In genomic region chr6:125865015-125865414, GRCh38 we compare ENCODE assay signal across 17 cellular contexts.
DNase-seq lines count a peak whose midpoint lies in the region; ATAC-seq, FAIRE-seq and TF ChIP-seq lines count a peak whose summit lies in the region.
"Had no signal": no experiment of that assay in that cellular context is flagged by ENCODE, and none has a peak within 500 bp of the region (broad histone marks: within the 10 kb centered on the region; RNA-seq: fewer than 3 reads in every experiment).

No MANE protein-coding gene starts in this region.

- POLR2A ChIA-PET in MCF 10A (lab: Yijun Ruan, JAX) = interaction anchor here (0.9 to 4.4 kb wide), 5 partner anchors 73 to 121 kb away, joined by 3 to 88 read pairs (median 8); partner anchors contain the start of genes HINT3, NCOA7 and TRMT11

- no peaks in the 10 kb centered on the region for H3K9me3 ChIP-seq in mammary epithelial cell (replicated peaks; ENCODE audit: insufficient read depth, low read length)
- no peaks in the 10 kb centered on the region for H3K9me3 ChIP-seq in subcutaneous abdominal adipose tissue (ENCODE audit: control insufficient read depth in 5 of 5, low read length in 5 of 5)
- H3K9me3 ChIP-seq in BE2C = no peaks in the 10 kb centered on the region
- no peaks in the 10 kb centered on the region for H3K9me3 ChIP-seq in small intestine (ENCODE audit: control insufficient read depth, low read depth)
- H3K9me3 ChIP-seq: BLaER1 treated with 17β-estradiol and CSF1 and Interleukin-3, amounts not matched to agents 10 nM and 100 nM had no signal

- FAIRE-seq in small intestine (lab: Jason Lieb, UNC) = no peak
- FAIRE-seq: GM12878 had no signal

- in situ Hi-C loops in mammary epithelial cell (cut with MboI; ENCODE audit: low sequenced_read_pairs in 2 of 2) = no loop called here

- H3K27me3 ChIP-seq in mammary epithelial cell (ENCODE audit: insufficient read depth, low read length) = no peaks in the 10 kb centered on the region
- H3K27me3 ChIP-seq in dorsolateral prefrontal cortex = no peaks in the 10 kb centered on the region
- no peaks in the 10 kb centered on the region for H3K27me3 ChIP-seq in subcutaneous abdominal adipose tissue (ENCODE audit: control insufficient read depth in 5 of 5, insufficient read depth in 4 of 5, low read length in 5 of 5)
- H3K27me3 ChIP-seq in BE2C = no peaks in the 10 kb centered on the region
- H3K27me3 ChIP-seq in small intestine (ENCODE audit: control insufficient read depth in 2 of 2, insufficient read depth in 2 of 2, low read length in 2 of 2) = no peaks in the 10 kb centered on the region
- H3K27me3 ChIP-seq in mesendoderm (ENCODE audit: insufficient read depth, low read length, poor library complexity) = no peaks in the 10 kb centered on the region
- H3K27me3 ChIP-seq: BLaER1 treated with 17β-estradiol and CSF1 and Interleukin-3, amounts not matched to agents 10 nM and 100 nM had no signal

- no peak overlapping the region for H2AFZ ChIP-seq in mammary epithelial cell (ENCODE audit: low read depth, low read length)
- H2AFZ ChIP-seq: GM23338 had no signal

- WGBS in mammary epithelial cell (ENCODE audit: low coverage, missing lambda C conversion rate) = 55% methylated on average over 4 of the region's 4 CpGs
- 69 to 71% (median 70%) methylated on average over 4 of the region's 4 CpGs for WGBS in small intestine, 3 donors
- WGBS in mesendoderm (ENCODE audit: extremely low coverage, insufficient coverage, low lambda C conversion rate) = no CpG with 5 or more reads among the region's 4 CpGs

- H3K4me3 Mint-ChIP-seq in MCF 10A (ENCODE audit: unreplicated experiment) = no peak overlapping the region
- H3K4me3 Mint-ChIP-seq: CD4-positive, CD25-positive, alpha-beta regulatory T cell; GM23338 had no signal

- H2BK5ac ChIP-seq in mesendoderm (ENCODE audit: low read length) = no peak overlapping the region

- H3K36me3 ChIP-seq in mammary epithelial cell (ENCODE audit: insufficient read depth, low read length) (no peaks in the 10 kb centered on the region), subcutaneous abdominal adipose tissue (ENCODE audit: control insufficient read depth in 5 of 5, insufficient read depth in 5 of 5, low read length in 5 of 5) (peaks cover 0 to 4% (median 0%) of the 10 kb centered on the region in 5 donors), BE2C (peaks cover 5% of the 10 kb centered on the region), small intestine (ENCODE audit: control insufficient read depth in 2 of 2, insufficient read depth in 2 of 2, low read length in 2 of 2) (no peaks in the 10 kb centered on the region), mesendoderm (ENCODE audit: control insufficient read depth, insufficient read depth, low read length) (no peaks in the 10 kb centered on the region)
- H3K36me3 ChIP-seq: BLaER1 treated with 17β-estradiol and CSF1 and Interleukin-3, amounts not matched to agents 10 nM and 100 nM had no signal

- dilution Hi-C loops in mammary epithelial cell (cut with HindIII; ENCODE audit: low sequenced_read_pairs) = no loop called here

- H3K79me1 ChIP-seq in mesendoderm (ENCODE audit: low read length) = no peaks in the 10 kb centered on the region

- DNase-seq in MCF 10A (ENCODE audit: unreplicated experiment) (no peak), mammary epithelial cell (no peak), dorsolateral prefrontal cortex (no peak), BE2C (no peak), small intestine (no peak), mesendoderm (no peak)
- DNase-seq: AML-193; CD4-positive, CD25-positive, alpha-beta regulatory T cell; DMS53; H7; IMR-90 had no signal

- H2BK15ac ChIP-seq in mesendoderm (replicated peaks; ENCODE audit: low read depth) = no peak overlapping the region

- no peak overlapping the region for H3K4ac ChIP-seq in mesendoderm (ENCODE audit: low read depth, low read length)

- peaks cover 37% of the 10 kb centered on the region for H3K4me1 Mint-ChIP-seq in MCF 10A (ENCODE audit: insufficient read depth, unreplicated experiment)

- H3K36me3 Mint-ChIP-seq in MCF 10A (ENCODE audit: insufficient read depth, unreplicated experiment) = peaks cover 15% of the 10 kb centered on the region

- no peak for ATAC-seq in HG03354 (IDR thresholded peaks at IDR 0.05; ENCODE audit: poor library complexity, severe bottlenecking, unreplicated experiment)
- ATAC-seq: GM12878, GM23338 had no signal

- H3K9me3 Mint-ChIP-seq in MCF 10A (ENCODE audit: unreplicated experiment) = no peaks in the 10 kb centered on the region
- H3K9me3 Mint-ChIP-seq: CD4-positive, CD25-positive, alpha-beta regulatory T cell; GM23338 had no signal

- H3K79me2 ChIP-seq in mammary epithelial cell (ENCODE audit: insufficient read depth, low read length) (no peaks in the 10 kb centered on the region), mesendoderm (ENCODE audit: control insufficient read depth, insufficient read depth, low read length) (no peaks in the 10 kb centered on the region)

- H3K9ac ChIP-seq in mammary epithelial cell (ENCODE audit: insufficient read depth, low read length) = no peak overlapping the region
- no peak overlapping the region for H3K9ac ChIP-seq in subcutaneous abdominal adipose tissue (ENCODE audit: low read length in 5 of 5)
- H3K9ac ChIP-seq in mesendoderm (ENCODE audit: low read length) = no peak overlapping the region
- H3K9ac ChIP-seq: BLaER1 treated with 17β-estradiol and CSF1 and Interleukin-3, amounts not matched to agents 10 nM and 100 nM had no signal

- H3K23ac ChIP-seq in mesendoderm (ENCODE audit: low read length) = no peak overlapping the region

- H2BK120ac ChIP-seq in mesendoderm (ENCODE audit: low read depth, low read length) = no peak overlapping the region

- BruUV-seq in MCF 10A (replicated peaks; lab: Mats Ljungman, UMichigan) = no TSS peak
- BruUV-seq in mammary epithelial cell (replicated peaks; lab: Mats Ljungman, UMichigan) = no TSS peak

- TF ChIP-seq CTCF in MCF 10A (IDR thresholded peaks at IDR 0.05; ENCODE audit: unreplicated experiment) (no peak), mammary epithelial cell (conservative IDR thresholded peaks at IDR 0.05 in 1 of 2, IDR thresholded peaks at IDR 0.05 in 1 of 2; ENCODE audit: extremely low read depth in 1 of 2, insufficient read depth in 1 of 2, low read depth in 1 of 2, low read length in 2 of 2) (no peak), dorsolateral prefrontal cortex (IDR thresholded peaks at IDR 0.05 in 54 of 56, conservative IDR thresholded peaks at IDR 0.05 in 2 of 56; ENCODE audit: low read depth in 1 of 56, partially characterized antibody in 56 of 56) (no peak), BE2C (IDR thresholded peaks at IDR 0.05; ENCODE audit: low read depth, low read length) (no peak)

- H4K20me1 ChIP-seq in mammary epithelial cell (ENCODE audit: insufficient read depth, low read length) = no peaks in the 10 kb centered on the region
- H4K20me1 ChIP-seq: BLaER1 treated with 17β-estradiol and CSF1 and Interleukin-3, amounts not matched to agents 10 nM and 100 nM had no signal

- no peak overlapping the region for H4K5ac ChIP-seq in mesendoderm (ENCODE audit: low read length)

- peak overlapping the region; percentile 49 for H3K27ac Mint-ChIP-seq in MCF 10A (ENCODE audit: low read depth, unreplicated experiment)
- H3K27ac Mint-ChIP-seq: GM23338 had no signal

- no peak overlapping the region for H3K18ac ChIP-seq in mesendoderm (ENCODE audit: low read length)

- no peak overlapping the region for H3K4me2 ChIP-seq in mammary epithelial cell (ENCODE audit: insufficient read depth, low read depth, low read length)
- no peak overlapping the region for H3K4me2 ChIP-seq in mesendoderm (ENCODE audit: low read length)
- H3K4me2 ChIP-seq: BLaER1 treated with 17β-estradiol and CSF1 and Interleukin-3, amounts not matched to agents 10 nM and 100 nM; GM23338 had no signal

- H3K4me3 ChIP-seq in mammary epithelial cell (replicated peaks in 1 of 3; ENCODE audit: insufficient read depth in 1 of 3, low read depth in 2 of 3, low read length in 3 of 3) (no peak overlapping the region), dorsolateral prefrontal cortex (no peak overlapping the region), subcutaneous abdominal adipose tissue (ENCODE audit: low read depth in 1 of 5, low read length in 5 of 5) (no peak overlapping the region), BE2C (ENCODE audit: low read depth, low read length) (no peak overlapping the region), small intestine (ENCODE audit: low read depth in 1 of 2, low read length in 2 of 2) (no peak overlapping the region), mesendoderm (ENCODE audit: low read length) (no peak overlapping the region)
- H3K4me3 ChIP-seq: BLaER1 treated with 17β-estradiol and CSF1 and Interleukin-3, amounts not matched to agents 10 nM and 100 nM; GM12878; GM23338 had no signal

- intact Hi-C loops in MCF 10A (cut with micrococcal nuclease) (no loop called here), mammary epithelial cell (cut with micrococcal nuclease) (no loop called here), dorsolateral prefrontal cortex (cut with DNase I) (loop anchor here (5.0 kb wide), 2 partner anchors 92 to 97 kb away; partner anchors contain the start of gene HINT3 (in 1 of the 2))

- H3K27me3 Mint-ChIP-seq in MCF 10A (ENCODE audit: insufficient read depth, unreplicated experiment) = no peaks in the 10 kb centered on the region
- H3K27me3 Mint-ChIP-seq: CD4-positive, CD25-positive, alpha-beta regulatory T cell had no signal

- no peak overlapping the region for H4K8ac ChIP-seq in mesendoderm (ENCODE audit: low read depth, low read length)

- H3K56ac ChIP-seq in mesendoderm (ENCODE audit: low read length) = no peak overlapping the region

- H3K4me1 ChIP-seq in mammary epithelial cell (ENCODE audit: insufficient read depth, low read length) (peaks cover 17% of the 10 kb centered on the region), subcutaneous abdominal adipose tissue (ENCODE audit: control insufficient read depth in 5 of 5, insufficient read depth in 5 of 5, low read length in 5 of 5) (peaks cover 0 to 32% (median 8%) of the 10 kb centered on the region in 5 donors), BE2C (peaks cover 27% of the 10 kb centered on the region), small intestine (ENCODE audit: control insufficient read depth in 2 of 2, insufficient read depth in 1 of 2, low read depth in 1 of 2, low read length in 1 of 2) (no peaks in the 10 kb centered on the region), mesendoderm (ENCODE audit: control insufficient read depth, low read depth, low read length) (no peaks in the 10 kb centered on the region)
- H3K4me1 ChIP-seq: BLaER1 treated with 17β-estradiol and CSF1 and Interleukin-3, amounts not matched to agents 10 nM and 100 nM had no signal

- CTCF ChIA-PET in MCF 10A (lab: Yijun Ruan, JAX) = interaction anchor here (0.6 to 6.6 kb wide), 5 partner anchors 8 to 137 kb away, joined by 3 to 82 read pairs (median 3); partner anchors contain the start of genes HINT3 and NCOA7
- CTCF ChIA-PET in mammary epithelial cell (lab: Charles Lee; ENCODE audit: low non-redundant PET) = no interaction called here

- H3K27ac ChIP-seq in mammary epithelial cell (ENCODE audit: insufficient read depth, low read depth, low read length) (no peak overlapping the region), dorsolateral prefrontal cortex (peak overlapping the region in 43 of 59 donors; percentile 4 to 99 (median 66)), subcutaneous abdominal adipose tissue (ENCODE audit: low read depth, low read length) (peak overlapping the region; percentile 27), small intestine (ENCODE audit: low read depth in 1 of 2, low read length in 1 of 2) (no peak overlapping the region), mesendoderm (ENCODE audit: low read depth, low read length) (no peak overlapping the region)
- H3K27ac ChIP-seq: 22Rv1; BLaER1 treated with 17β-estradiol and CSF1 and Interleukin-3, amounts not matched to agents 10 nM and 100 nM had no signal

- no peak overlapping the region for H2AK5ac ChIP-seq in mesendoderm (ENCODE audit: low read length)

Comparison
In these comparisons a context has a peak if more than half of its experiments do, and no peak if none do; other contexts are left out.
1. H3K27ac ChIP-seq: peak in dorsolateral prefrontal cortex (43 of 59) and subcutaneous abdominal adipose tissue (single experiment); none in mammary epithelial cell (single experiment), small intestine (0 of 2) and mesendoderm (single experiment).
2. intact Hi-C loops: an anchor here in dorsolateral prefrontal cortex (5.0 kb wide); none called in MCF 10A and mammary epithelial cell.